Comparison of ENCODE assay signal across 8 cellular contexts in the genomic region with DNA sequence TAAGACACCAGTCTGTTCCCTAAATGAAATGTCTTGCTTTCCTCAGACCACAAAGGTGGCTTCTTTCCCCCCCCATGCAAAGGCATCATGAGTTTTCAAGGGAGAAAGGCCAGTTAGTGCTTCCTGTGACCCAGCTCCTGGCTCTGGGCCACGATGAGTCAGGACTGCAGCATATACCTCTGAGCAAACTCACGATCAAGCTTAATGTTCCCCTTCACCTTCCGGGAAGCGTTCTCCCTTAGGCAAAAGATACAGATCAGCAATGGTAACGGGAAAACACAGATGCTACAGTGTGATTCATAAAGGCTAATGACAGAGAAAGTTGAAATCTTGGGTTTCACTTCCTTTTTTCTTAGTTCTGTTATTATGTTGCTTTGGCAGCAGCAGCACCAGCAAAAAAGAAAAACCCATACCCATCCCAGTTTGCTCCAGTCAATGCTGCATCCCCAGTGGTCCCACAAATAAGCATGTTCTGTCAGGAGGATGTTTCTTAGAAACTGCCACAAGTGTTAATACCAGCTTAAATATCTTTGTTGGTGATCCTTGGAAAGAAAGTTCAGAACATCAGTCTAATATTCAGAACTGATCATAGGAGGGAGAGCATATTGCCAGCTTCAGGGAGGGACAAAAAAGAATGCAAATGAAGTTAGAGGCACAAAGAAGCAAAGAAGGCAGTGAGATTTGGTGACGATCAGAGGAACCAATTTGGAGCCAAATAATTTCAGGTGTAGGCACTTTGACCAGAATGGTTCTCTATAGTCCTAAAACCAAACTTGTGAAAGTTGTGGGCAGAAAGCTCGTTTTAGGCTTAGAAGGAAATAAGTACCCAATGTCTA. TPM values are rescaled to one million over a fixed set of nuclear protein-coding genes. Genes with fewer than 3 reads are reported as not detected.
DNase-seq lines count a peak whose midpoint lies in the region; ATAC-seq and TF ChIP-seq lines count a peak whose summit lies in the region.

No MANE protein-coding gene starts in this region.

- H3K9me3 ChIP-seq in fibroblast of lung (ENCODE audit: control insufficient read depth, insufficient read depth, low read depth, low read length), result no peaks in the 10 kb centered on the region

- H3K27ac ChIP-seq in fibroblast of lung (ENCODE audit: insufficient read depth, low read length), result peak overlapping the region; percentile 38

- H2AFZ ChIP-seq in fibroblast of lung (ENCODE audit: low read length), result no peak overlapping the region

- no peaks in the 10 kb centered on the region for H3K79me2 ChIP-seq in fibroblast of lung (ENCODE audit: control insufficient read depth, insufficient read depth, low read length)

- H3K4me2 ChIP-seq in fibroblast of lung (ENCODE audit: extremely low read depth, insufficient read depth, low read length), result peak overlapping the region; percentile 13

- no peak for TF ChIP-seq CTCF in fibroblast of lung (conservative IDR thresholded peaks at IDR 0.05 in 1 of 2, IDR thresholded peaks at IDR 0.05 in 1 of 2; ENCODE audit: low read depth in 1 of 2, low read length in 2 of 2)

- peak; percentile 54 for DNase-seq in ACHN
- DNase-seq in RKO (ENCODE audit: low spot score), result peak; percentile 89
- DNase-seq in fibroblast of lung (ENCODE audit: low read depth in 2 of 2), result peak; percentile 70 to 86
- peak; percentile 32 to 39 (median 36) for DNase-seq in stimulated activated CD4-positive, alpha-beta T cell treated with anti-CD3 and anti-CD28 coated beads, Interleukin-12 subunit alpha, Interleukin-12 subunit beta, amount 100 ng/mL, for 48 hours (ENCODE audit: low read depth in 2 of 3, low spot score in 1 of 3)
- DNase-seq in ecto neural progenitor cell (ENCODE audit: low spot score), result no peak
- no peak for DNase-seq in HuH-7 (ENCODE audit: low spot score)

- H3K36me3 ChIP-seq in fibroblast of lung (ENCODE audit: control insufficient read depth, insufficient read depth, low read length), result no peaks in the 10 kb centered on the region

- ATAC-seq in GM18867 (IDR thresholded peaks at IDR 0.05; ENCODE audit: unreplicated experiment) (peak; percentile 96), HG03060 (IDR thresholded peaks at IDR 0.05; ENCODE audit: low read depth, unreplicated experiment) (peak; percentile 91)

- H4K20me1 ChIP-seq in fibroblast of lung (ENCODE audit: control insufficient read depth, extremely low read depth, insufficient read depth, low read length), result no peaks in the 10 kb centered on the region

- H3K9ac ChIP-seq in fibroblast of lung (ENCODE audit: insufficient read depth, low read length), result no peak overlapping the region

- H3K27me3 ChIP-seq in fibroblast of lung (ENCODE audit: control insufficient read depth, insufficient read depth, low read length), result no peaks in the 10 kb centered on the region

- no peak overlapping the region for H3K4me3 ChIP-seq in fibroblast of lung (replicated peaks in 1 of 4; ENCODE audit: control extremely low read depth in 1 of 4, insufficient read depth in 1 of 4, low read depth in 3 of 4, low read length in 4 of 4)

- in situ Hi-C loops in ACHN (cut with HindIII; ENCODE audit: low pct_ligation_motif_present, low pct_unique_long_range_greater_than_20kb, low sequenced_read_pairs), result no loop called here

- H3K4me1 ChIP-seq in fibroblast of lung (ENCODE audit: control insufficient read depth, extremely low read depth, insufficient read depth, low read length), result no peaks in the 10 kb centered on the region

RNA-seq across cellular contexts. Expression of a gene that starts 41.2 kb away (rescaled TPM):
- total RNA-seq in fibroblast of lung, result 0.33 and 0.51 TPM in 2 replicates
- polyA plus RNA-seq in fibroblast of lung, result 0.03 TPM in 1 of 2 replicates, not detected in the other
- polyA plus RNA-seq in fibroblast of lung (2012), result 0.07 TPM in 1 of 2 replicates, not detected in the other
- polyA minus RNA-seq in fibroblast of lung (ENCODE audit: low replicate concordance), result 0.33 TPM in 1 of 2 replicates, not detected in the other

RNA-seq across cellular contexts. Expression of a gene that starts 57.2 kb away (rescaled TPM):
- not detected in 2 replicates for total RNA-seq in fibroblast of lung
- polyA plus RNA-seq in fibroblast of lung, result not detected in 2 replicates
- polyA plus RNA-seq in fibroblast of lung (2012), result not detected in 2 replicates
- not detected in 2 replicates for polyA minus RNA-seq in fibroblast of lung (ENCODE audit: low replicate concordance)

Comparison
In these comparisons a context has a peak if more than half of its experiments do, and no peak if none do; other contexts are left out.
1. DNase-seq: peak in ACHN (single experiment), RKO (single experiment), fibroblast of lung (2 of 2) and stimulated activated CD4-positive, alpha-beta T cell treated with anti-CD3 and anti-CD28 coated beads, Interleukin-12 subunit alpha, Interleukin-12 subunit beta, amount 100 ng/mL, for 48 hours (3 of 3); none in ecto neural progenitor cell (single experiment) and HuH-7 (single experiment).